ENCODE assay signal across 8 cellular contexts in the genomic region with DNA sequence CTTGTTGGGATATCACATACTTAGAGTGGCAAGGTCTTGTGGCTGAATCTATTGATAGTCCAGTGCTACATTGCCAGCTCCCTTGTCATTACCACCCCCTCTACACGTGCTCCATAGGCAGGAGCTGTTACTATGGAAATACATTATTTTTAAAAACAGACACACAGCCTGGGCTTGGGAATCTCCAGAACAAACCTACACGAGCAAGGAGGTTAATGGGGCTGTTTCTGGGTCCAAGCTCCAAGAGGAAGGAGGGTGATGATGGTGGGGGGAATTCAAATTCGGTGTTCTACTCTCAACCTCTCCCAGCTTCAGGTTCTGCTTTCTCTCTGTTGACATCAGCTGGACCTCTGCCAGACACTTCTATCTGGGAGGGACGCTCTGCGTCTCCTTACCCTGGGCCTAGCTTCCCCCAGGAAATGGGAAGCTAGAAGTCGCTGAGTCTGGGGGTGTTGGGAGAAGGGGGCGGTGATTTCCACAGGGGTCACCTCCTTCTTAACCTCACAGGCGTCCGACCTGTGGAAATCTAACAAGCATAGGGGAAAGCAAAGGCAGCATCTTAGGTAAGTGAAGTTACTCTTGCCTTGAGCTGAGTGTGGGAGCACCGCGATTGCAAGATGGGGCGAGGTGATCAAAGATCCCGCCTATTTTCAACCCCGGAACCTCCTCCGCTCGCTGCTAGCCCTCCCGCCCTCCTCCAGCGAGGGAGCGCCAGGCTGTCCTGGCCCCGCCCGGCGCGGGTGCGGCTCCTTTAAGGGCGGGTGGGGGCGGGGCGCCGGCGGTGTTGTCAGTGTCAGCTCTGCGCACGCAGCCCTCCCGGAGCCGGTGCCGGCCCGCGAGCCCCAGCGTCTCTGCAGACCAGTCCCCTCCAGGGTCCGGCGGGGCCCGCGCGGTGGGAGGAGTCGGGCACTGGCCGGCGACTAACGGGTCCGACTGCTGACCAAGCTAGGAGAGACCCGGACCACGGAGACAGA. TPM values are rescaled to one million over a fixed set of nuclear protein-coding genes. Genes with fewer than 3 reads are reported as not detected.
A peak's percentile ranks its signal among the peaks of the same experiment; 100 is the strongest.
DNase-seq lines count a peak whose midpoint lies in the region; ATAC-seq and TF ChIP-seq lines count a peak whose summit lies in the region.

A gene (plus strand): TSS at position 781 of the 974 bp plus-strand sequence. CDS start 398 bp downstream, outside the sequence.

- POLR2A ChIA-PET in Caco-2 (lab: Charles Lee), result interaction anchor here (0.6 to 1.9 kb wide), 9 partner anchors 12 to 210 kb away, joined by 3 to 29 read pairs (median 8); a partner anchor contains a TSS

- BruUV-seq in Caco-2 (replicated peaks; lab: Mats Ljungman, UMichigan), result TSS peak; percentile 62

- no peak for TF ChIP-seq CTCF in Caco-2 (IDR thresholded peaks at IDR 0.05; ENCODE audit: insufficient read depth in 1 of 2, low read depth in 1 of 2, low read length in 1 of 2, severe bottlenecking in 1 of 2, unreplicated experiment in 1 of 2)
- TF ChIP-seq CTCF in OCI-LY3 (IDR thresholded peaks at IDR 0.05; ENCODE audit: low read depth, low read length), result no peak

- intact Hi-C loops in Caco-2 (cut with micrococcal nuclease; ENCODE audit: unreplicated experiment), result loop anchor here (1.0 to 2.0 kb wide), 3 partner anchors 14 to 90 kb away; a partner anchor contains a TSS

- H3K27me3 Mint-ChIP-seq in Caco-2 (ENCODE audit: insufficient read depth, unreplicated experiment), result no peaks in the 10 kb centered on the region

- peaks cover 42% of the 10 kb centered on the region for H3K36me3 Mint-ChIP-seq in Caco-2 (ENCODE audit: insufficient read depth, unreplicated experiment)

- no peaks in the 10 kb centered on the region for H3K9me3 Mint-ChIP-seq in Caco-2 (ENCODE audit: unreplicated experiment)

- peak within 1 kb of the TSS; percentile 79 for H3K27ac Mint-ChIP-seq in Caco-2 (ENCODE audit: unreplicated experiment)

- peak within 1 kb of the TSS; percentile 43; the same call in 1 of the 2 replicates for H2AFZ ChIP-seq in OCI-LY3 (ENCODE audit: low read depth, low read length)

- peak; percentile 74 for ATAC-seq in GM21390 (IDR thresholded peaks at IDR 0.05; ENCODE audit: unreplicated experiment)

- no peaks in the 10 kb centered on the region for H3K9me3 ChIP-seq in Caco-2
- no peaks in the 10 kb centered on the region for H3K9me3 ChIP-seq in OCI-LY3 (ENCODE audit: insufficient read depth, low read length)
- no peaks in the 10 kb centered on the region for H3K9me3 ChIP-seq in mononuclear cell (ENCODE audit: low read depth, low read length)

- H3K27me3 ChIP-seq in Caco-2 (replicated peaks; ENCODE audit: control insufficient read depth, insufficient read depth, low read length) (no peaks in the 10 kb centered on the region), OCI-LY3 (ENCODE audit: low read depth, low read length) (no peaks in the 10 kb centered on the region), mononuclear cell (ENCODE audit: insufficient read depth, low read length) (no peaks in the 10 kb centered on the region)

- DNase-seq in Caco-2 (peak; percentile 95), HuH-7 (ENCODE audit: low spot score) (peak; percentile 89), epidermal melanocyte (ENCODE audit: insufficient read length, low spot score) (peak; percentile 94)
- peak; percentile 87 for DNase-seq in activated CD8-positive, alpha-beta memory T cell treated with anti-CD3 and anti-CD28 coated beads, Interleukin-2, amount 50 U/mL, for 4 hours
- peak; percentile 73 to 78 for DNase-seq in stimulated activated CD8-positive, alpha-beta memory T cell treated with anti-CD3 and anti-CD28 coated beads, Interleukin-2, amount 100 ng/mL, for 1 hour (ENCODE audit: low read depth in 2 of 2)

- peak within 1 kb of the TSS; percentile 81 for H3K9ac ChIP-seq in OCI-LY3 (ENCODE audit: low read length)

- peak within 1 kb of the TSS; percentile 63 for H3K27ac ChIP-seq in OCI-LY3 (ENCODE audit: low read length)

- H3K4me1 Mint-ChIP-seq in Caco-2 (ENCODE audit: low read depth, unreplicated experiment), result peaks cover 25% of the 10 kb centered on the region

- H3K4me2 ChIP-seq in OCI-LY3 (ENCODE audit: low read length), result peak within 1 kb of the TSS; percentile 81

- peak within 1 kb of the TSS; percentile 79 for H3K4me3 Mint-ChIP-seq in Caco-2 (ENCODE audit: unreplicated experiment)

- CTCF ChIA-PET in Caco-2 (lab: Charles Lee), result interaction anchor here (0.6 to 1.8 kb wide), 10 partner anchors 11 to 99 kb away, joined by 3 to 10 read pairs (median 3); a partner anchor contains a TSS

- no peaks in the 10 kb centered on the region for H4K20me1 ChIP-seq in OCI-LY3 (ENCODE audit: insufficient read depth, low read length)

- 0 out of 2 replicates have a peak, but pooled peaks cover under 1% of the 10 kb centered on the region for H3K36me3 ChIP-seq in Caco-2 (ENCODE audit: control insufficient read depth, insufficient read depth, low read length)
- peaks cover 6% of the 10 kb centered on the region for H3K36me3 ChIP-seq in OCI-LY3 (replicated peaks; ENCODE audit: low read depth, low read length)

- H3K4me1 ChIP-seq in Caco-2 (peaks cover 29% of the 10 kb centered on the region), OCI-LY3 (ENCODE audit: low read length) (peaks cover 23% of the 10 kb centered on the region), mononuclear cell (ENCODE audit: insufficient read depth, low read length) (peaks cover 48% of the 10 kb centered on the region)

- peaks cover 29% of the 10 kb centered on the region; the same call in 1 of the 2 replicates for H3K79me2 ChIP-seq in OCI-LY3 (ENCODE audit: low read length)

- H3K4me3 ChIP-seq in Caco-2 (ENCODE audit: low read depth, low read length), result peak within 1 kb of the TSS; percentile 85
- H3K4me3 ChIP-seq in OCI-LY3 (ENCODE audit: low read length), result peak within 1 kb of the TSS; percentile 81
- peak within 1 kb of the TSS; percentile 81 for H3K4me3 ChIP-seq in mononuclear cell (ENCODE audit: low read length)

RNA-seq across cellular contexts. Expression of the gene that starts here (rescaled TPM):
- total RNA-seq in Caco-2 (2022) (14.7 and 15.4 TPM in 2 replicates), mononuclear cell (7.5 TPM)

Comparison
In these comparisons a context has a peak if more than half of its experiments do, and no peak if none do; other contexts are left out.
1. Peak in every context shown above with its lines: DNase-seq, ATAC-seq, H3K4me3 ChIP-seq and H3K27ac ChIP-seq.